Comparison of ENCODE assay signal across 2 cellular contexts in genomic region chr15:51750942-51751686, GRCh38.
A peak's percentile ranks its signal among the peaks of the same experiment; 100 is the strongest.
TF ChIP-seq lines count a peak whose summit lies in the region.

Gene TMOD2 (plus strand): TSS chr15:51751597. CDS start chr15:51766442, 14,845 bp downstream.

TF ChIP-seq in GM12891, 5 proteins besides CTCF, POLR2A, EP300 and RAD21 (continued from another document):
- no peak for TF ChIP-seq PAX5 (IDR thresholded peaks at IDR 0.05; ENCODE audit: insufficient read depth, low read length, severe bottlenecking)

TF ChIP-seq in HEK293, 187 proteins besides CTCF, POLR2A, EP300 and RAD21 (continued from another document):
- TF ChIP-seq, protein P1, sequence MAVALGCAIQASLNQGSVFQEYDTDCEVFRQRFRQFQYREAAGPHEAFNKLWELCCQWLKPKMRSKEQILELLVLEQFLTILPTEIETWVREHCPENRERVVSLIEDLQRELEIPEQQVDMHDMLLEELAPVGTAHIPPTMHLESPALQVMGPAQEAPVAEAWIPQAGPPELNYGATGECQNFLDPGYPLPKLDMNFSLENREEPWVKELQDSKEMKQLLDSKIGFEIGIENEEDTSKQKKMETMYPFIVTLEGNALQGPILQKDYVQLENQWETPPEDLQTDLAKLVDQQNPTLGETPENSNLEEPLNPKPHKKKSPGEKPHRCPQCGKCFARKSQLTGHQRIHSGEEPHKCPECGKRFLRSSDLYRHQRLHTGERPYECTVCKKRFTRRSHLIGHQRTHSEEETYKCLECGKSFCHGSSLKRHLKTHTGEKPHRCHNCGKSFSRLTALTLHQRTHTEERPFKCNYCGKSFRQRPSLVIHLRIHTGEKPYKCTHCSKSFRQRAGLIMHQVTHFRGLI (tag by site-specific recombination; IDR thresholded peaks at IDR 0.05) = no peak
- peak; percentile 80 for TF ChIP-seq SP3 (tag by site-specific recombination; IDR thresholded peaks at IDR 0.05)
- peak; percentile 30; the same call in 1 of the 2 replicates for TF ChIP-seq ZNF335 (tag by site-specific recombination; conservative IDR thresholded peaks at IDR 0.05)
- no peak for TF ChIP-seq ZNF548 (tag by site-specific recombination; IDR thresholded peaks at IDR 0.05)
- TF ChIP-seq ZNF768 (tag by site-specific recombination; IDR thresholded peaks at IDR 0.05) = no peak
- TF ChIP-seq ZBTB26 (tag by site-specific recombination; optimal IDR thresholded peaks at IDR 0.05) = peak; percentile 60
- TF ChIP-seq ZFHX2 (tag by site-specific recombination; conservative IDR thresholded peaks at IDR 0.05) = 0 out of 2 replicates have a peak, but pooled peaks have one; percentile 20
- TF ChIP-seq ZEB2 (tag by site-specific recombination; IDR thresholded peaks at IDR 0.05) = peak; percentile 38; the same call in 1 of the 2 replicates
- TF ChIP-seq, protein P2, sequence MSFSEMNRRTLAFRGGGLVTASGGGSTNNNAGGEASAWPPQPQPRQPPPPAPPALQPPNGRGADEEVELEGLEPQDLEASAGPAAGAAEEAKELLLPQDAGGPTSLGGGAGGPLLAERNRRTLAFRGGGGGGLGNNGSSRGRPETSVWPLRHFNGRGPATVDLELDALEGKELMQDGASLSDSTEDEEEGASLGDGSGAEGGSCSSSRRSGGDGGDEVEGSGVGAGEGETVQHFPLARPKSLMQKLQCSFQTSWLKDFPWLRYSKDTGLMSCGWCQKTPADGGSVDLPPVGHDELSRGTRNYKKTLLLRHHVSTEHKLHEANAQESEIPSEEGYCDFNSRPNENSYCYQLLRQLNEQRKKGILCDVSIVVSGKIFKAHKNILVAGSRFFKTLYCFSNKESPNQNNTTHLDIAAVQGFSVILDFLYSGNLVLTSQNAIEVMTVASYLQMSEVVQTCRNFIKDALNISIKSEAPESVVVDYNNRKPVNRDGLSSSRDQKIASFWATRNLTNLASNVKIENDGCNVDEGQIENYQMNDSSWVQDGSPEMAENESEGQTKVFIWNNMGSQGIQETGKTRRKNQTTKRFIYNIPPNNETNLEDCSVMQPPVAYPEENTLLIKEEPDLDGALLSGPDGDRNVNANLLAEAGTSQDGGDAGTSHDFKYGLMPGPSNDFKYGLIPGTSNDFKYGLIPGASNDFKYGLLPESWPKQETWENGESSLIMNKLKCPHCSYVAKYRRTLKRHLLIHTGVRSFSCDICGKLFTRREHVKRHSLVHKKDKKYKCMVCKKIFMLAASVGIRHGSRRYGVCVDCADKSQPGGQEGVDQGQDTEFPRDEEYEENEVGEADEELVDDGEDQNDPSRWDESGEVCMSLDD (tag by site-specific recombination; IDR thresholded peaks at IDR 0.05) = 0 out of 2 replicates have a peak, but pooled peaks have one; percentile 12
- peak; percentile 83 for TF ChIP-seq SCRT2 (tag by site-specific recombination; IDR thresholded peaks at IDR 0.05)
- TF ChIP-seq SP2 (tag by site-specific recombination; IDR thresholded peaks at IDR 0.05) = 0 out of 2 replicates have a peak, but pooled peaks have one; percentile 7
- TF ChIP-seq ZBTB20 (tag by site-specific recombination; IDR thresholded peaks at IDR 0.05) = peak; percentile 28; the same call in 1 of the 2 replicates
- TF ChIP-seq SP7 (tag by site-specific recombination; IDR thresholded peaks at IDR 0.05) = no peak
- TF ChIP-seq SCRT1 (tag by site-specific recombination; IDR thresholded peaks at IDR 0.05; ENCODE audit: borderline replicate concordance) = 0 out of 2 replicates have a peak, but pooled peaks have one; percentile 31
TF ChIP-seq in HEK293: peak in this region for 11.
